Comparison of ENCODE assay signal across 14 cellular contexts in the genomic region with DNA sequence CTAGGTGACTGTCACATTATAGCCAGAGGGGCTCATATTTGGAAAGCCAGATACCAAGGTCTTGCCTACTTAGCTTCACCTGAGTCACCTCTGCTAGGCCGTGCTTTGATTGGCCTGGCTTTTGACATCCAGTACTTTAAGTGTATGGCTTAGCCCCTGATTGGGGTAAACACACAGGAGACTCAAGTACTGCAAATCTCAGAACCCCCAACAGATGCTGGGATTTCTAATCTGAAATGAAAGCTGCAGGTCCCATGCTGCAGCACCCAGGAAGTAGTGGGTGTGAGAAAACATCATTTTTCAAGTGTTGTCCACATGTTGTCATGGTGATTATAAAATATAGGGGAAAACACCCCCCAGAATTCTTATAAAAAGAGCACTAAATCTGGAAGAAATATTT.
A peak's percentile ranks its signal among the peaks of the same experiment; 100 is the strongest.
DNase-seq lines count a peak whose midpoint lies in the region; ATAC-seq and TF ChIP-seq lines count a peak whose summit lies in the region.
"Had no signal": no experiment of that assay in that cellular context is flagged by ENCODE, and none has a peak within 500 bp of the region (broad histone marks: within the 10 kb centered on the region; RNA-seq: fewer than 3 reads in every experiment).

No MANE protein-coding gene starts in this region.

- H3K27me3 Mint-ChIP-seq in natural killer cell (ENCODE audit: low read depth in 2 of 2) (peaks cover 17 to 21% of the 10 kb centered on the region in 2 donors), mesothelial cell of epicardium (ENCODE audit: low read depth) (peaks cover 16% of the 10 kb centered on the region), type B pancreatic cell (peaks cover 14% of the 10 kb centered on the region), HFFc6 (ENCODE audit: insufficient read depth) (peaks cover 12% of the 10 kb centered on the region)
- peaks cover 5 to 6% of the 10 kb centered on the region in 2 donors for H3K27me3 Mint-ChIP-seq in natural killer cell treated with Interleukin-12 subunit alpha and Interleukin-12 subunit beta and Interleukin-15 and Interleukin-18, amount 100 ng/mL, for 72 hours

- intact Hi-C loops in natural killer cell (cut with micrococcal nuclease): no loop called here

- ATAC-seq in natural killer cell: no peak
- no peak for ATAC-seq in natural killer cell treated with Interleukin-12 subunit alpha and Interleukin-12 subunit beta and Interleukin-15 and Interleukin-18, amount 100 ng/mL, for 72 hours
- ATAC-seq: HepG2 had no signal

- H3K36me3 Mint-ChIP-seq in natural killer cell (no peaks in the 10 kb centered on the region), mesothelial cell of epicardium (peaks cover 6% of the 10 kb centered on the region), type B pancreatic cell (no peaks in the 10 kb centered on the region), HFFc6 (ENCODE audit: low read depth) (no peaks in the 10 kb centered on the region)
- no peaks in the 10 kb centered on the region for H3K36me3 Mint-ChIP-seq in natural killer cell treated with Interleukin-12 subunit alpha and Interleukin-12 subunit beta and Interleukin-15 and Interleukin-18, amount 100 ng/mL, for 72 hours

- H3K9me3 Mint-ChIP-seq in natural killer cell (no peaks in the 10 kb centered on the region), mesothelial cell of epicardium (no peaks in the 10 kb centered on the region), type B pancreatic cell (no peaks in the 10 kb centered on the region), HFFc6 (no peaks in the 10 kb centered on the region)
- no peaks in the 10 kb centered on the region for H3K9me3 Mint-ChIP-seq in natural killer cell treated with Interleukin-12 subunit alpha and Interleukin-12 subunit beta and Interleukin-15 and Interleukin-18, amount 100 ng/mL, for 72 hours
- H3K9me3 Mint-ChIP-seq: CD14-positive monocyte, H9 had no signal

- H3K4me3 Mint-ChIP-seq in natural killer cell: peak overlapping the region; percentile 63
- H3K4me3 Mint-ChIP-seq in natural killer cell treated with Interleukin-12 subunit alpha and Interleukin-12 subunit beta and Interleukin-15 and Interleukin-18, amount 100 ng/mL, for 72 hours: no peak overlapping the region
- H3K4me3 Mint-ChIP-seq in mesothelial cell of epicardium: peak overlapping the region; percentile 58
- no peak overlapping the region for H3K4me3 Mint-ChIP-seq in type B pancreatic cell
- H3K4me3 Mint-ChIP-seq in HFFc6: no peak overlapping the region

- DNase-seq in NCI-H82 (lab: John Stamatoyannopoulos, UW) (peak; percentile 26), NCI-H82 treated with DMSO at 0.1 percent for 48 hours (lab: John Stamatoyannopoulos, UW; ENCODE audit: unreplicated experiment) (no peak), natural killer cell (no peak), mesothelial cell of epicardium (ENCODE audit: low spot score in 2 of 2, unreplicated experiment in 2 of 2) (no peak), type B pancreatic cell (ENCODE audit: extremely low spot score, unreplicated experiment) (peak; percentile 16), HFFc6 (no peak), NCI-H2171 treated with DMSO at 0.1 percent for 48 hours (lab: John Stamatoyannopoulos, UW) (no peak)
- DNase-seq in natural killer cell treated with Interleukin-12 subunit alpha and Interleukin-12 subunit beta and Interleukin-15 and Interleukin-18, amount 100 ng/mL, for 72 hours (ENCODE audit: low spot score): no peak
- DNase-seq: DMS53, GF-D8, GM23248 had no signal

- H3K4me1 Mint-ChIP-seq in natural killer cell: peaks cover 5 to 18% of the 10 kb centered on the region in 2 donors
- peaks cover 3 to 6% of the 10 kb centered on the region in 2 donors for H3K4me1 Mint-ChIP-seq in natural killer cell treated with Interleukin-12 subunit alpha and Interleukin-12 subunit beta and Interleukin-15 and Interleukin-18, amount 100 ng/mL, for 72 hours (ENCODE audit: low read depth in 2 of 2)
- H3K4me1 Mint-ChIP-seq in mesothelial cell of epicardium: peaks cover 15% of the 10 kb centered on the region
- H3K4me1 Mint-ChIP-seq in type B pancreatic cell (ENCODE audit: unreplicated experiment): peaks cover 14% of the 10 kb centered on the region
- peaks cover 6% of the 10 kb centered on the region; the same call in 1 of the 2 replicates for H3K4me1 Mint-ChIP-seq in HFFc6 (ENCODE audit: low read depth)

- H3K27ac Mint-ChIP-seq in natural killer cell (no peak overlapping the region), mesothelial cell of epicardium (no peak overlapping the region), type B pancreatic cell (no peak overlapping the region), HFFc6 (no peak overlapping the region)
- no peak overlapping the region for H3K27ac Mint-ChIP-seq in natural killer cell treated with Interleukin-12 subunit alpha and Interleukin-12 subunit beta and Interleukin-15 and Interleukin-18, amount 100 ng/mL, for 72 hours
- H3K27ac Mint-ChIP-seq: CD14-positive monocyte had no signal

- no peak for TF ChIP-seq CTCF in natural killer cell (IDR thresholded peaks at IDR 0.05)
- no peak for TF ChIP-seq CTCF in mesothelial cell of epicardium (IDR thresholded peaks at IDR 0.05; ENCODE audit: unreplicated experiment)
- TF ChIP-seq CTCF in type B pancreatic cell (conservative IDR thresholded peaks at IDR 0.05): no peak
- TF ChIP-seq CTCF in HFFc6 (IDR thresholded peaks at IDR 0.05): no peak

Comparison
In these comparisons a context has a peak if more than half of its experiments do, and no peak if none do; other contexts are left out.
1. DNase-seq: peak in NCI-H82 (single experiment) and type B pancreatic cell (single experiment); none in NCI-H82 treated with DMSO at 0.1 percent for 48 hours (single experiment), natural killer cell (single experiment), natural killer cell treated with Interleukin-12 subunit alpha and Interleukin-12 subunit beta and Interleukin-15 and Interleukin-18, amount 100 ng/mL, for 72 hours (single experiment), mesothelial cell of epicardium (0 of 2), HFFc6 (single experiment) and NCI-H2171 treated with DMSO at 0.1 percent for 48 hours (single experiment).
2. H3K4me3 Mint-ChIP-seq: peak in natural killer cell (single experiment) and mesothelial cell of epicardium (single experiment); none in natural killer cell treated with Interleukin-12 subunit alpha and Interleukin-12 subunit beta and Interleukin-15 and Interleukin-18, amount 100 ng/mL, for 72 hours (single experiment), type B pancreatic cell (single experiment) and HFFc6 (single experiment).